ENCODE assay signal across 25 cellular contexts in genomic region chr3:103319912-103320311, GRCh38.
"Had no signal": no experiment of that assay in that cellular context is flagged by ENCODE, and none has a peak within 500 bp of the region (broad histone marks: within the 10 kb centered on the region; RNA-seq: fewer than 3 reads in every experiment).

No MANE protein-coding gene starts in this region.

- H3K9ac ChIP-seq: parathyroid adenoma had no signal

- H3K4me2 ChIP-seq: hepatocyte had no signal

- DNase-seq: activated CD4-positive, alpha-beta T cell treated with anti-CD3 and anti-CD28 coated beads for 48 hours; activated CD4-positive, alpha-beta T cell treated with anti-CD3 and anti-CD28 coated beads, Interleukin-2, amount 50 U/mL, for 48 hours; activated CD8-positive, alpha-beta memory T cell treated with anti-CD3 and anti-CD28 coated beads for 24 hours; activated effector memory CD4-positive, alpha-beta T cell treated with Interleukin-2 at 50 U/mL for 16 hours; activated naive CD4-positive, alpha-beta T cell treated with Interleukin-2 at 50 U/mL for 16 hours; adrenal gland; aorta; dorsolateral prefrontal cortex; effector memory CD4-positive, alpha-beta T cell; erythroblast; gastrocnemius medialis; glutamatergic neuron; left cardiac atrium; mammary epithelial cell; midbrain; naive thymus-derived CD4-positive, alpha-beta T cell; occipital lobe; right cardiac atrium; stimulated activated CD4-positive, alpha-beta T cell treated with anti-CD3 and anti-CD28 coated beads, Interleukin-2, amount 100 ng/mL, for 48 hours; stimulated activated naive CD4-positive, alpha-beta T cell treated with Interleukin-2 at 50 U/mL for 16 hours; T-cell; transverse colon had no signal

- H3K27me3 ChIP-seq: adrenal gland, gastrocnemius medialis, hepatocyte, transverse colon had no signal

- ATAC-seq: gastrocnemius medialis; left cardiac atrium; naive thymus-derived CD4-positive, alpha-beta T cell; right cardiac atrium; T-cell had no signal

- H3K4me1 ChIP-seq: adrenal gland, gastrocnemius medialis, parathyroid adenoma, transverse colon had no signal

- H3K36me3 ChIP-seq: adrenal gland, gastrocnemius medialis, transverse colon had no signal

- H3K79me2 ChIP-seq: hepatocyte, parathyroid adenoma had no signal

- H3K27ac ChIP-seq: adrenal gland, coronary artery, dorsolateral prefrontal cortex, gastrocnemius medialis, hepatocyte, parathyroid adenoma, transverse colon had no signal

- H3K4me3 ChIP-seq: adrenal gland, coronary artery, dorsolateral prefrontal cortex, gastrocnemius medialis, hepatocyte, transverse colon had no signal

- H3K9me3 ChIP-seq: adrenal gland, gastrocnemius medialis, transverse colon had no signal

- H2AFZ ChIP-seq: hepatocyte, parathyroid adenoma had no signal
